Comparison of ENCODE assay signal across 31 cellular contexts in the genomic region with DNA sequence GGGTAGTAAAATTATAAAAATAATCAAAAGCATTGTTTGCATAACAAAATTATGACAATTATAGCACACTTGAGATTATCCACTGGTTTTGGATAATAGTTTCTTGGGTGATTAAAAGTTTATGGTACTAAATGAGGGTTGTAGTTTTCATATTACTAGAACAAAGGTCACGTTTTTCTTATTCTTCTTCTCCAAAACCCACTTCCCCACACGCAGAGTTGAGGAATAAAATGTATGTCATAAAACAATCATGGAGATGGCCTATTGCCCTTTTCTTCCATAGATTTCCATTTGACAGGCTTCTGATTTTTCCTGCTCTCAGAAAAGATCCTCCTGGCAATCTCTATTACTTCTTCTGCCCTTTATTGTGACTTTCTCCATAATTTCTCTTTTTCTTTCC.
"Had no signal": no experiment of that assay in that cellular context is flagged by ENCODE, and none has a peak within 500 bp of the region (broad histone marks: within the 10 kb centered on the region; RNA-seq: fewer than 3 reads in every experiment).

No MANE protein-coding gene starts in this region.

- H3K9me3 Mint-ChIP-seq: activated CD4-positive, alpha-beta memory T cell treated with anti-CD3 and anti-CD28 coated beads for 36 hours; activated CD4-positive, alpha-beta T cell treated with anti-CD3 and anti-CD28 coated beads, Interleukin-2, amount 10 ng/mL, durations not matched to agents 24 days and 14 days; activated naive CD4-positive, alpha-beta T cell treated with anti-CD3 and anti-CD28 coated beads, Interleukin-2, amount 50 U/mL, for 72 hours; activated naive CD8-positive, alpha-beta T cell treated with anti-CD3 and anti-CD28 coated beads, Interleukin-2, amount 10 ng/mL, durations not matched to agents 7 days and 5 days; activated T-helper 1 cell treated with anti-CD3 and anti-CD28 coated beads, Interleukin-12 subunit alpha, Interleukin-12 subunit beta, Interleukin-2, Interleukin-4 antibody, amounts not matched to agents 30 ng/mL and 10 ng/mL and 1 ng/mL, durations not matched to agents 14 hours and 24 hours and 36 hours; activated T-helper 2 cell treated with anti-CD3 and anti-CD28 coated beads, Interferon-gamma antibody, Interleukin-2, Interleukin-4, amounts not matched to agents 10 μg/mL and 5 μg/mL and 100 μg/mL, durations not matched to agents 14 hours and 24 hours and 36 hours; central memory CD8-positive, alpha-beta T cell; effector memory CD8-positive, alpha-beta T cell had no signal

- H3K4me1 ChIP-seq: esophagus squamous epithelium, gastroesophageal sphincter, heart right ventricle had no signal

- H3K4me3 Mint-ChIP-seq: activated CD4-positive, alpha-beta memory T cell treated with anti-CD3 and anti-CD28 coated beads for 36 hours; activated CD4-positive, alpha-beta T cell treated with anti-CD3 and anti-CD28 coated beads for 36 hours; activated CD4-positive, alpha-beta T cell treated with anti-CD3 and anti-CD28 coated beads, Interleukin-2, amount 10 ng/mL, durations not matched to agents 24 days and 14 days; activated CD8-positive, alpha-beta memory T cell treated with anti-CD3 and anti-CD28 coated beads, Interleukin-2, amount 10 ng/mL, durations not matched to agents 7 days and 5 days; activated CD8-positive, alpha-beta T cell treated with anti-CD3 and anti-CD28 coated beads, Interleukin-2, amount 10 ng/mL, durations not matched to agents 7 days and 5 days; activated naive CD4-positive, alpha-beta T cell treated with anti-CD3 and anti-CD28 coated beads, Interleukin-2, amount 10 ng/mL, durations not matched to agents 7 days and 5 days; activated naive CD8-positive, alpha-beta T cell treated with anti-CD3 and anti-CD28 coated beads, Interleukin-2, amount 10 ng/mL, durations not matched to agents 7 days and 5 days; activated T-helper 1 cell treated with anti-CD3 and anti-CD28 coated beads, Interleukin-12 subunit alpha, Interleukin-12 subunit beta, Interleukin-2, Interleukin-4 antibody, amounts not matched to agents 30 ng/mL and 10 ng/mL and 1 ng/mL, durations not matched to agents 14 hours and 24 hours and 36 hours; central memory CD8-positive, alpha-beta T cell; effector memory CD8-positive, alpha-beta T cell had no signal

- H3K36me3 ChIP-seq: brain microvascular endothelial cell, esophagus squamous epithelium, gastroesophageal sphincter, heart right ventricle had no signal

- H3K9me3 ChIP-seq: esophagus squamous epithelium, gastroesophageal sphincter, heart right ventricle had no signal

- DNase-seq: activated CD4-positive, alpha-beta memory T cell treated with anti-CD3 and anti-CD28 coated beads for 36 hours; activated CD4-positive, alpha-beta T cell treated with anti-CD3 and anti-CD28 coated beads for 36 hours; activated CD4-positive, alpha-beta T cell treated with anti-CD3 and anti-CD28 coated beads, Interleukin-2, amount 10 ng/mL, durations not matched to agents 24 days and 14 days; activated CD4-positive, CD25-positive, alpha-beta regulatory T cell; activated CD4-positive, CD25-positive, alpha-beta regulatory T cell treated with anti-CD3 and anti-CD28 coated beads, Interleukin-2, amount 50 U/mL, for 72 hours; activated CD8-positive, alpha-beta memory T cell treated with anti-CD3 and anti-CD28 coated beads, Interleukin-2, amount 10 ng/mL, durations not matched to agents 7 days and 5 days; activated CD8-positive, alpha-beta memory T cell treated with anti-CD3 and anti-CD28 coated beads, Interleukin-2, amount 50 U/mL, for 4 hours; activated CD8-positive, alpha-beta T cell treated with anti-CD3 and anti-CD28 coated beads, Interleukin-2, amount 10 ng/mL, durations not matched to agents 7 days and 5 days; activated effector memory CD4-positive, alpha-beta T cell treated with anti-CD3 and anti-CD28 coated beads, Interleukin-2, amount 50 U/mL, for 16 hours; activated naive CD4-positive, alpha-beta T cell; activated naive CD4-positive, alpha-beta T cell treated with anti-CD3 and anti-CD28 coated beads, Interleukin-2, amount 10 ng/mL, durations not matched to agents 7 days and 5 days; activated naive CD8-positive, alpha-beta T cell treated with anti-CD3 and anti-CD28 coated beads, Interleukin-2, amount 10 ng/mL, durations not matched to agents 7 days and 5 days; activated T-cell treated with anti-CD3 and anti-CD28 coated beads, Interleukin-2, amount 50 U/mL, for 1 hour; activated T-cell treated with anti-CD3 and anti-CD28 coated beads, Interleukin-2, amount 50 U/mL, for 48 hours; amniotic stem cell; anterior cingulate cortex; brain microvascular endothelial cell; cortex of kidney; dermis blood vessel endothelial cell; effector CD4-positive, alpha-beta T cell; effector memory CD8-positive, alpha-beta T cell; esophagus squamous epithelium; foreskin melanocyte; heart right ventricle; T-helper 2 cell had no signal

- H3K27ac ChIP-seq: brain microvascular endothelial cell, epithelial cell of prostate, esophagus squamous epithelium, gastroesophageal sphincter, heart right ventricle had no signal

- H3K27me3 Mint-ChIP-seq: activated CD4-positive, alpha-beta memory T cell treated with anti-CD3 and anti-CD28 coated beads for 36 hours; activated CD4-positive, alpha-beta T cell treated with anti-CD3 and anti-CD28 coated beads for 36 hours; activated CD4-positive, alpha-beta T cell treated with anti-CD3 and anti-CD28 coated beads, Interleukin-2, amount 10 ng/mL, durations not matched to agents 24 days and 14 days; activated CD8-positive, alpha-beta memory T cell treated with anti-CD3 and anti-CD28 coated beads, Interleukin-2, amount 10 ng/mL, durations not matched to agents 7 days and 5 days; activated naive CD4-positive, alpha-beta T cell treated with anti-CD3 and anti-CD28 coated beads, Interleukin-2, amount 10 ng/mL, durations not matched to agents 7 days and 5 days; activated naive CD8-positive, alpha-beta T cell treated with anti-CD3 and anti-CD28 coated beads, Interleukin-2, amount 10 ng/mL, durations not matched to agents 7 days and 5 days; central memory CD8-positive, alpha-beta T cell; effector memory CD8-positive, alpha-beta T cell had no signal

- ATAC-seq: activated CD4-positive, alpha-beta T cell treated with anti-CD3 and anti-CD28 coated beads for 36 hours; activated CD8-positive, alpha-beta memory T cell treated with anti-CD3 and anti-CD28 coated beads, Interleukin-2, amount 10 ng/mL, durations not matched to agents 7 days and 5 days; activated CD8-positive, alpha-beta T cell treated with anti-CD3 and anti-CD28 coated beads, Interleukin-2, amount 10 ng/mL, durations not matched to agents 7 days and 5 days; activated naive CD4-positive, alpha-beta T cell treated with anti-CD3 and anti-CD28 coated beads, Interleukin-2, amount 50 U/mL, for 72 hours; effector memory CD8-positive, alpha-beta T cell; gastroesophageal sphincter; heart right ventricle had no signal

- H3K4me3 ChIP-seq: esophagus squamous epithelium, gastroesophageal sphincter, heart right ventricle had no signal

- H3K27me3 ChIP-seq: brain microvascular endothelial cell, esophagus squamous epithelium, gastroesophageal sphincter, heart right ventricle had no signal

- H3K36me3 Mint-ChIP-seq: activated CD4-positive, alpha-beta memory T cell treated with anti-CD3 and anti-CD28 coated beads for 36 hours; activated CD8-positive, alpha-beta memory T cell treated with anti-CD3 and anti-CD28 coated beads, Interleukin-2, amount 10 ng/mL, durations not matched to agents 7 days and 5 days; activated naive CD4-positive, alpha-beta T cell treated with anti-CD3 and anti-CD28 coated beads, Interleukin-2, amount 10 ng/mL, durations not matched to agents 7 days and 5 days; activated naive CD4-positive, alpha-beta T cell treated with anti-CD3 and anti-CD28 coated beads, Interleukin-2, amount 50 U/mL, for 72 hours; activated naive CD8-positive, alpha-beta T cell treated with anti-CD3 and anti-CD28 coated beads, Interleukin-2, amount 10 ng/mL, durations not matched to agents 7 days and 5 days had no signal

- H3K4me1 Mint-ChIP-seq: activated CD4-positive, alpha-beta T cell treated with anti-CD3 and anti-CD28 coated beads for 36 hours; activated CD4-positive, alpha-beta T cell treated with anti-CD3 and anti-CD28 coated beads, Interleukin-2, amount 10 ng/mL, durations not matched to agents 24 days and 14 days; activated CD8-positive, alpha-beta memory T cell treated with anti-CD3 and anti-CD28 coated beads, Interleukin-2, amount 10 ng/mL, durations not matched to agents 7 days and 5 days; activated naive CD4-positive, alpha-beta T cell treated with anti-CD3 and anti-CD28 coated beads, Interleukin-2, amount 10 ng/mL, durations not matched to agents 7 days and 5 days; activated naive CD8-positive, alpha-beta T cell treated with anti-CD3 and anti-CD28 coated beads, Interleukin-2, amount 10 ng/mL, durations not matched to agents 7 days and 5 days; central memory CD8-positive, alpha-beta T cell had no signal

- H3K27ac Mint-ChIP-seq: activated CD4-positive, alpha-beta memory T cell treated with anti-CD3 and anti-CD28 coated beads for 36 hours; activated CD4-positive, alpha-beta T cell treated with anti-CD3 and anti-CD28 coated beads for 36 hours; activated CD4-positive, alpha-beta T cell treated with anti-CD3 and anti-CD28 coated beads, Interleukin-2, amount 10 ng/mL, durations not matched to agents 24 days and 14 days; activated CD8-positive, alpha-beta memory T cell treated with anti-CD3 and anti-CD28 coated beads, Interleukin-2, amount 10 ng/mL, durations not matched to agents 7 days and 5 days; activated CD8-positive, alpha-beta T cell treated with anti-CD3 and anti-CD28 coated beads, Interleukin-2, amount 10 ng/mL, durations not matched to agents 7 days and 5 days; activated naive CD4-positive, alpha-beta T cell treated with anti-CD3 and anti-CD28 coated beads, Interleukin-2, amount 10 ng/mL, durations not matched to agents 7 days and 5 days; activated naive CD4-positive, alpha-beta T cell treated with anti-CD3 and anti-CD28 coated beads, Interleukin-2, amount 50 U/mL, for 72 hours; activated naive CD8-positive, alpha-beta T cell treated with anti-CD3 and anti-CD28 coated beads, Interleukin-2, amount 10 ng/mL, durations not matched to agents 7 days and 5 days; activated T-helper 1 cell treated with anti-CD3 and anti-CD28 coated beads, Interleukin-12 subunit alpha, Interleukin-12 subunit beta, Interleukin-2, Interleukin-4 antibody, amounts not matched to agents 30 ng/mL and 10 ng/mL and 1 ng/mL, durations not matched to agents 14 hours and 24 hours and 36 hours; activated T-helper 2 cell treated with anti-CD3 and anti-CD28 coated beads, Interferon-gamma antibody, Interleukin-2, Interleukin-4, amounts not matched to agents 10 μg/mL and 5 μg/mL and 100 μg/mL, durations not matched to agents 14 hours and 24 hours and 36 hours; effector memory CD8-positive, alpha-beta T cell had no signal
